ENCODE assay signal across 9 cellular contexts in genomic region chr7:85184599-85185354, GRCh38. TPM values are rescaled to one million over a fixed set of nuclear protein-coding genes. Genes with fewer than 3 reads are reported as not detected.
A peak's percentile ranks its signal among the peaks of the same experiment; 100 is the strongest.
DNase-seq lines count a peak whose midpoint lies in the region; ATAC-seq, FAIRE-seq and TF ChIP-seq lines count a peak whose summit lies in the region.
"Had no signal": no experiment of that assay in that cellular context is flagged by ENCODE, and none has a peak within 500 bp of the region (broad histone marks: within the 10 kb centered on the region; RNA-seq: fewer than 3 reads in every experiment).

No MANE protein-coding gene starts in this region.

- H3K4me2 ChIP-seq in keratinocyte (ENCODE audit: control insufficient read depth, extremely low read depth, insufficient read depth, low read depth, low read length): peak overlapping the region; percentile 78

- WGBS in stomach, 5 donors: 42 to 51% (median 43%) methylated on average over 18 of the region's 18 CpGs

- intact Hi-C loops in stomach (cut with DNase I; ENCODE audit: low total_unique reads): loop anchor here (10.0 kb wide), 1 partner anchor 140 kb away; no protein-coding TSS in a partner anchor

- dilution Hi-C loops in keratinocyte (cut with MboI; ENCODE audit: extremely low pct_ligation_motif_present, low sequenced_read_pairs): loop anchor here (25.0 kb wide), 1 partner anchor 122 kb away; no protein-coding TSS in a partner anchor

- H3K9me1 ChIP-seq in keratinocyte (ENCODE audit: control insufficient read depth, extremely low read depth, insufficient read depth, low read length): no peaks in the 10 kb centered on the region

- H3K9me3 ChIP-seq in keratinocyte (ENCODE audit: control insufficient read depth, low read depth, low read length): no peaks in the 10 kb centered on the region
- H3K9me3 ChIP-seq in stomach: peaks cover 0 to 5% (median 2%) of the 10 kb centered on the region in 4 donors

- in situ Hi-C loops in astrocyte of the spinal cord (cut with HindIII; ENCODE audit: low sequenced_read_pairs): no loop called here

- H4K20me1 ChIP-seq in keratinocyte (ENCODE audit: control insufficient read depth, extremely low read depth, insufficient read depth, low read length): no peaks in the 10 kb centered on the region

- H3K27me3 ChIP-seq in keratinocyte (ENCODE audit: control insufficient read depth, extremely low read depth, insufficient read depth, low read length): no peaks in the 10 kb centered on the region
- peaks cover 0 to 26% (median 15%) of the 10 kb centered on the region in 3 donors for H3K27me3 ChIP-seq in stomach

- TF ChIP-seq POLR2A in stomach (IDR thresholded peaks at IDR 0.05): no peak

- H3K27ac ChIP-seq in keratinocyte (ENCODE audit: control insufficient read depth, insufficient read depth, low read length) (no peak overlapping the region), stomach (peak overlapping the region in 3 of 5 donors; percentile 72 to 80 (median 74))

- H3K4me3 ChIP-seq in astrocyte of the spinal cord (ENCODE audit: low read depth, low read length) (peak overlapping the region; percentile 61), keratinocyte (ENCODE audit: control insufficient read depth in 2 of 3, extremely low read depth in 1 of 3, insufficient read depth in 2 of 3, low read depth in 1 of 3, low read length in 3 of 3) (peak overlapping the region; percentile 54 to 84 (median 80)), stomach (peak overlapping the region; percentile 56 to 68 (median 62))

- no peak overlapping the region for H2AFZ ChIP-seq in keratinocyte (ENCODE audit: control insufficient read depth, low read length)

- ATAC-seq in GM21515 (IDR thresholded peaks at IDR 0.05; ENCODE audit: unreplicated experiment): no peak
- ATAC-seq in HG03460 (IDR thresholded peaks at IDR 0.05; ENCODE audit: unreplicated experiment): no peak
- ATAC-seq in HG03175 (IDR thresholded peaks at IDR 0.05; ENCODE audit: unreplicated experiment): no peak

- TF ChIP-seq CTCF in astrocyte of the spinal cord (IDR thresholded peaks at IDR 0.05; ENCODE audit: low read depth, low read length): no peak
- no peak for TF ChIP-seq CTCF in keratinocyte (optimal IDR thresholded peaks at IDR 0.05 in 1 of 3, IDR thresholded peaks at IDR 0.05 in 1 of 3, conservative IDR thresholded peaks at IDR 0.05 in 1 of 3; ENCODE audit: extremely low read depth in 1 of 3, insufficient read depth in 2 of 3, low read length in 3 of 3)
- TF ChIP-seq CTCF in stomach (IDR thresholded peaks at IDR 0.05): no peak

- DNase-seq in HT1080 (ENCODE audit: low read depth) (peak; percentile 36), astrocyte of the spinal cord (ENCODE audit: low read depth, low spot score) (peak; percentile 20), keratinocyte (ENCODE audit: low read depth, low spot score) (no peak), stomach (no peak), NCI-H226 (no peak)
- DNase-seq: NCI-H345 had no signal

- H3K79me2 ChIP-seq in keratinocyte (ENCODE audit: control insufficient read depth, insufficient read depth, low read length): no peaks in the 10 kb centered on the region

- no peak for FAIRE-seq in keratinocyte (lab: Jason Lieb, UNC)

- no peaks in the 10 kb centered on the region for H3K36me3 ChIP-seq in keratinocyte (ENCODE audit: control insufficient read depth in 2 of 2, extremely low read depth in 1 of 2, insufficient read depth in 2 of 2, low read length in 2 of 2)
- H3K36me3 ChIP-seq in stomach: no peaks in the 10 kb centered on the region

- no peak for TF ChIP-seq EP300 in stomach (IDR thresholded peaks at IDR 0.05)

- no peak overlapping the region for H3K9ac ChIP-seq in keratinocyte (ENCODE audit: control insufficient read depth, extremely low read depth, insufficient read depth, low read length)

- H3K4me1 ChIP-seq in keratinocyte (ENCODE audit: control insufficient read depth, extremely low read depth, insufficient read depth, low read length): peaks cover 5% of the 10 kb centered on the region
- H3K4me1 ChIP-seq in stomach: peaks cover 7 to 32% (median 24%) of the 10 kb centered on the region in 4 donors

RNA-seq across cellular contexts. Expression of gene SEMA3D, which starts 2.1 kb away (rescaled TPM):
- total RNA-seq in HT1080 (2014; rRNA removed; shearing (Covaris generic)): 1.2 and 1.5 TPM in 2 replicates
- 1.1 and 1.8 TPM in 2 replicates for polyA plus RNA-seq in HT1080 (2015; cell fraction: cytosol; rRNA removed)
- polyA plus RNA-seq in HT1080 (2015; cell fraction: nucleus; rRNA removed): 2.8 and 2.9 TPM in 2 replicates
- 2.8 to 6.7 TPM (median 5.2 TPM) in 3 replicates for polyA plus RNA-seq in keratinocyte
- 0.05 TPM for polyA plus RNA-seq in keratinocyte (2011; ENCODE audit: low read depth)
- polyA plus RNA-seq in keratinocyte (2011; cell fraction: cytosol; rRNA removed): 0.99 and 2.4 TPM in 2 replicates
- 2.8 and 3.1 TPM in 2 replicates for polyA plus RNA-seq in keratinocyte (2011; cell fraction: nucleus; rRNA removed)
- 5.7 TPM in 1 of 2 replicates, not detected in the other for polyA plus RNA-seq in keratinocyte (2012; ENCODE audit: low replicate concordance)
- 1.7 to 14.6 TPM (median 5.5 TPM) in 3 replicates for polyA minus RNA-seq in keratinocyte
- 5.0 TPM for polyA minus RNA-seq in keratinocyte (2011; cell fraction: cytosol; rRNA and poly(A)+ RNA removed)
- 5.7 and 12.4 TPM in 2 replicates for polyA minus RNA-seq in keratinocyte (2011; cell fraction: nucleus; rRNA and poly(A)+ RNA removed)
- 10 to 100 TPM in 1 of 5 donors, 1 to 10 TPM in 3, not detected in 1; 2.6 to 20.9 (median 2.9) TPM for total RNA-seq in stomach
- polyA plus RNA-seq in stomach: 1 to 10 TPM in 1 of 3 donors, under 1 TPM in 2; 0.44 to 2.4 (median 0.93) TPM

Comparison
In these comparisons a context has a peak if more than half of its experiments do, and no peak if none do; other contexts are left out.
1. DNase-seq: peak in HT1080 (single experiment) and astrocyte of the spinal cord (single experiment); none in keratinocyte (single experiment), stomach (single experiment) and NCI-H226 (single experiment).
2. Peak in every context shown above with its lines, with median percentiles within 50 percentile points of each other: H3K4me3 ChIP-seq.